In the genomic region with DNA sequence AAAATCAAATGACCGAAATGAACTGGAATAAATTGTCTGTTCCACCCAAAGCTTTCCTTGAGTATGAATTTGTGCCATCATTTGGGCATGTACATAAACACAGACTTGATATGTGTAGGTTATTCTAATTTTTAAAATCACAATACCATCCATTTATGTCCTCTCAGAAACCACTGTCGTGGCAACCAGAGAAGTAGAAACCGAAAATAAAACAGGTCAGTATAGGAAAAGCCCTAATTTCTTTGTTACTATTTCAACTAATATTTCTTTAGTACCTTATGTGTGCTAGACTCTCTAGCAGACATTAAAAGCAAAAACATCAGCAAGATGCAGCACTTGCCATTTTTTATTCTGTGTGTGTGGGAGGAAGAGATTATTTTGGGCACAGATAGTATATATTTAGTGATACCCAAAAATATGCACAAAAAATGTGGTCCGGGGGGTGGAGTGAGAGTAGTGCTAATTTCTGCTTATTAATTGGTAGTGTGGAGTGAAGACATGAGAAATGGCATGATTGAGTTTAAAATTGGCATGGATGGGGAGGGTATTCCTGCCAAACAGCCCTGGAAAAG, we compare ENCODE assay signal across 22 cellular contexts.
DNase-seq lines count a peak whose midpoint lies in the region; ATAC-seq and TF ChIP-seq lines count a peak whose summit lies in the region.
"Had no signal": no experiment of that assay in that cellular context is flagged by ENCODE, and none has a peak within 500 bp of the region (broad histone marks: within the 10 kb centered on the region; RNA-seq: fewer than 3 reads in every experiment).

No MANE protein-coding gene starts in this region.

- H3K9me3 Mint-ChIP-seq in activated CD8-positive, alpha-beta T cell treated with anti-CD3 and anti-CD28 coated beads for 36 hours = no peaks in the 10 kb centered on the region

- H3K79me2 ChIP-seq in MM.1S (ENCODE audit: low read length) = no peaks in the 10 kb centered on the region

- DNase-seq in MM.1S (peak; percentile 68), RWPE1 (ENCODE audit: low spot score) (no peak), GM19238 (ENCODE audit: insufficient read length, low spot score) (no peak), COLO829 (ENCODE audit: low spot score) (no peak)
- no peak for DNase-seq in activated CD8-positive, alpha-beta T cell treated with anti-CD3 and anti-CD28 coated beads for 36 hours
- DNase-seq: activated CD4-positive, alpha-beta T cell treated with anti-CD3 and anti-CD28 coated beads, Interleukin-2, amount 50 U/mL, for 4 hours; activated T-cell treated with anti-CD3 and anti-CD28 coated beads, Interleukin-2, amount 50 U/mL, for 72 hours; Calu3; cerebellar nuclear complex; foreskin fibroblast; GF-D8; KBM-7; NCI-H1105 treated with DMSO at 0.1 percent for 48 hours; NCI-H2171 treated with DMSO at 0.1 percent for 48 hours; NK-92 treated with Interleukin-12 subunit alpha and Interleukin-12 subunit beta, amount 100 ng/mL, for 24 hours; posterior cingulate gyrus; uterus had no signal

- H3K4me3 Mint-ChIP-seq in activated CD8-positive, alpha-beta T cell treated with anti-CD3 and anti-CD28 coated beads for 36 hours = no peak overlapping the region
- H3K4me3 Mint-ChIP-seq: activated T-cell treated with anti-CD3 and anti-CD28 coated beads, Interleukin-2, amount 50 U/mL, for 72 hours; stimulated activated naive CD8-positive, alpha-beta T cell treated with anti-CD3 and anti-CD28 coated beads, Interleukin-15, Interleukin-2, amounts not matched to agents 100 ng/mL and 50 ng/mL, for 24 hours had no signal

- intact Hi-C loops in activated CD8-positive, alpha-beta T cell treated with anti-CD3 and anti-CD28 coated beads for 36 hours (cut with micrococcal nuclease) = no loop called here

- peak overlapping the region; percentile 77 for H2AFZ ChIP-seq in MM.1S (ENCODE audit: low read length)

- no peaks in the 10 kb centered on the region for H3K27me3 Mint-ChIP-seq in activated CD8-positive, alpha-beta T cell treated with anti-CD3 and anti-CD28 coated beads for 36 hours
- H3K27me3 Mint-ChIP-seq: stimulated activated naive CD8-positive, alpha-beta T cell treated with anti-CD3 and anti-CD28 coated beads, Interleukin-15, Interleukin-2, amounts not matched to agents 100 ng/mL and 50 ng/mL, for 24 hours had no signal

- no peaks in the 10 kb centered on the region for H3K9me2 ChIP-seq in MM.1S (replicated peaks; ENCODE audit: insufficient read depth, low read length)

- H3K27ac ChIP-seq in MM.1S (ENCODE audit: low read length) (peak overlapping the region; percentile 79), RWPE1 (no peak overlapping the region)
- H3K27ac ChIP-seq: uterus had no signal

- POLR2A ChIA-PET in RWPE1 (lab: Yijun Ruan, JAX; ENCODE audit: low non-redundant PET) = no interaction called here
- POLR2A ChIA-PET in activated CD8-positive, alpha-beta T cell treated with anti-CD3 and anti-CD28 coated beads for 36 hours (lab: Charles Lee) = no interaction called here

- TF ChIP-seq CTCF in MM.1S (IDR thresholded peaks at IDR 0.05; ENCODE audit: low read length) = no peak
- no peak for TF ChIP-seq CTCF in RWPE1 (conservative IDR thresholded peaks at IDR 0.05; ENCODE audit: low read depth)
- no peak for TF ChIP-seq CTCF in activated CD8-positive, alpha-beta T cell treated with anti-CD3 and anti-CD28 coated beads for 36 hours (IDR thresholded peaks at IDR 0.05)

- H3K36me3 Mint-ChIP-seq in activated CD8-positive, alpha-beta T cell treated with anti-CD3 and anti-CD28 coated beads for 36 hours (ENCODE audit: low read depth) = no peaks in the 10 kb centered on the region

- H3K4me3 ChIP-seq in MM.1S (ENCODE audit: low read length) = peak overlapping the region; percentile 63
- H3K4me3 ChIP-seq: smooth muscle cell, uterus had no signal

- CTCF ChIA-PET in RWPE1 (lab: Yijun Ruan, JAX) = interaction anchor here (0.7 kb wide), 1 partner anchor 1325 kb away, joined by 4 read pairs; no protein-coding TSS in a partner anchor
- CTCF ChIA-PET in activated CD8-positive, alpha-beta T cell treated with anti-CD3 and anti-CD28 coated beads for 36 hours (lab: Charles Lee) = no interaction called here

- H3K4me2 ChIP-seq in MM.1S (ENCODE audit: low read depth, low read length) = peak overlapping the region; percentile 90
- H3K4me2 ChIP-seq: smooth muscle cell had no signal

- no peaks in the 10 kb centered on the region for H3K36me3 ChIP-seq in MM.1S (replicated peaks; ENCODE audit: insufficient read depth, low read length)
- H3K36me3 ChIP-seq: uterus had no signal

- H3F3A ChIP-seq in MM.1S (ENCODE audit: insufficient read depth, low read length) = peaks cover 16% of the 10 kb centered on the region

- H4K20me1 ChIP-seq in MM.1S (ENCODE audit: insufficient read depth, low read length) = no peaks in the 10 kb centered on the region

- no peak overlapping the region for H3K27ac Mint-ChIP-seq in activated CD8-positive, alpha-beta T cell treated with anti-CD3 and anti-CD28 coated beads for 36 hours
- H3K27ac Mint-ChIP-seq: activated T-cell treated with anti-CD3 and anti-CD28 coated beads, Interleukin-2, amount 50 U/mL, for 72 hours; stimulated activated naive CD8-positive, alpha-beta T cell treated with anti-CD3 and anti-CD28 coated beads, Interleukin-15, Interleukin-2, amounts not matched to agents 100 ng/mL and 50 ng/mL, for 24 hours had no signal

- H3K9ac ChIP-seq in MM.1S (ENCODE audit: low read length) = peak overlapping the region; percentile 39; the same call in 1 of the 2 replicates

- H3K9me3 ChIP-seq in MM.1S (replicated peaks; ENCODE audit: insufficient read depth, low read length) = no peaks in the 10 kb centered on the region
- H3K9me3 ChIP-seq: uterus had no signal

- peaks cover 11% of the 10 kb centered on the region for H3K4me1 ChIP-seq in MM.1S (ENCODE audit: low read length)
- H3K4me1 ChIP-seq: uterus had no signal

- no peaks in the 10 kb centered on the region for H3K4me1 Mint-ChIP-seq in activated CD8-positive, alpha-beta T cell treated with anti-CD3 and anti-CD28 coated beads for 36 hours (ENCODE audit: low read depth)

- no peaks in the 10 kb centered on the region for H3K27me3 ChIP-seq in MM.1S (replicated peaks; ENCODE audit: insufficient read depth, low read length)
- H3K27me3 ChIP-seq: uterus had no signal

- peak; percentile 60 for ATAC-seq in GM18520 (IDR thresholded peaks at IDR 0.05; ENCODE audit: unreplicated experiment)
- ATAC-seq in GM21367 (IDR thresholded peaks at IDR 0.05; ENCODE audit: unreplicated experiment) = peak; percentile 38
- peak; percentile 53 for ATAC-seq in HG03025 (IDR thresholded peaks at IDR 0.05; ENCODE audit: low FRiP score, unreplicated experiment)
- no peak for ATAC-seq in activated CD8-positive, alpha-beta T cell treated with anti-CD3 and anti-CD28 coated beads for 36 hours
- ATAC-seq: activated T-cell treated with anti-CD3 and anti-CD28 coated beads, Interleukin-2, amount 50 U/mL, for 72 hours had no signal
